8 cellular contexts compared by ENCODE assay signal in genomic region chr4:121656269-121656641, GRCh38. TPM values are rescaled to one million over a fixed set of nuclear protein-coding genes. Genes with fewer than 3 reads are reported as not detected.
DNase-seq lines count a peak whose midpoint lies in the region; ATAC-seq and TF ChIP-seq lines count a peak whose summit lies in the region.

No MANE protein-coding gene starts in this region.

- H3K9me2 ChIP-seq in OCI-LY1 (ENCODE audit: low read depth, low read length): no peaks in the 10 kb centered on the region

- H3K9ac ChIP-seq in OCI-LY1 (ENCODE audit: low read length): no peak overlapping the region

- no peak overlapping the region for H3K27ac Mint-ChIP-seq in activated naive CD4-positive, alpha-beta T cell treated with anti-CD3 and anti-CD28 coated beads for 36 hours

- H3K79me2 ChIP-seq in OCI-LY1 (ENCODE audit: insufficient read depth, low read length): no peaks in the 10 kb centered on the region

- H3K36me3 ChIP-seq in OCI-LY1 (ENCODE audit: insufficient read depth, low read length) (no peaks in the 10 kb centered on the region), lung (ENCODE audit: control insufficient read depth in 2 of 2, insufficient read depth in 2 of 2, low read length in 2 of 2) (no peaks in the 10 kb centered on the region), gastrocnemius medialis (no peaks in the 10 kb centered on the region)

- no peaks in the 10 kb centered on the region for H3K9me3 Mint-ChIP-seq in activated naive CD4-positive, alpha-beta T cell treated with anti-CD3 and anti-CD28 coated beads for 36 hours

- H3K4me3 ChIP-seq in OCI-LY1 (ENCODE audit: low read depth, low read length, poor library complexity, severe bottlenecking): no peak overlapping the region
- H3K4me3 ChIP-seq in choroid plexus epithelial cell (ENCODE audit: low read depth, low read length): no peak overlapping the region
- H3K4me3 ChIP-seq in lung: no peak overlapping the region
- H3K4me3 ChIP-seq in gastrocnemius medialis: no peak overlapping the region

- H3K27ac ChIP-seq in OCI-LY1 (ENCODE audit: low read depth, low read length, poor library complexity, severe bottlenecking) (no peak overlapping the region), lung (ENCODE audit: low read depth in 1 of 2, low read length in 1 of 2) (no peak overlapping the region), gastrocnemius medialis (no peak overlapping the region)

- no peak overlapping the region for H2AFZ ChIP-seq in OCI-LY1 (ENCODE audit: low read length)

- TF ChIP-seq CTCF in OCI-LY1 (IDR thresholded peaks at IDR 0.05; ENCODE audit: low read length) (peak; percentile 56), choroid plexus epithelial cell (conservative IDR thresholded peaks at IDR 0.05; ENCODE audit: low read depth, low read length) (peak; percentile 65), lung (IDR thresholded peaks at IDR 0.05; ENCODE audit: control extremely low read depth, extremely low read depth) (peak; percentile 24), gastrocnemius medialis (IDR thresholded peaks at IDR 0.05 in 4 of 5, conservative IDR thresholded peaks at IDR 0.05 in 1 of 5) (peak in 1 of 5 experiments; percentile 29)

- H3K36me3 Mint-ChIP-seq in activated naive CD4-positive, alpha-beta T cell treated with anti-CD3 and anti-CD28 coated beads for 36 hours (ENCODE audit: low read depth): no peaks in the 10 kb centered on the region

- peak; percentile 56 for DNase-seq in activated naive CD4-positive, alpha-beta T cell treated with anti-CD3 and anti-CD28 coated beads for 36 hours
- DNase-seq in activated naive CD4-positive, alpha-beta T cell (lab: John Stamatoyannopoulos, UW): no peak
- DNase-seq in choroid plexus epithelial cell (ENCODE audit: low read depth) (peak; percentile 93), lung (ENCODE audit: low spot score) (peak; percentile 39), gastrocnemius medialis (no peak), NCI-H187 (lab: John Stamatoyannopoulos, UW) (no peak)

- peaks cover 6% of the 10 kb centered on the region for H3K27me3 Mint-ChIP-seq in activated naive CD4-positive, alpha-beta T cell treated with anti-CD3 and anti-CD28 coated beads for 36 hours (ENCODE audit: low read depth)

- H3K4me1 Mint-ChIP-seq in activated naive CD4-positive, alpha-beta T cell treated with anti-CD3 and anti-CD28 coated beads for 36 hours (ENCODE audit: low read depth): no peaks in the 10 kb centered on the region

- no peaks in the 10 kb centered on the region for H3K4me1 ChIP-seq in OCI-LY1 (ENCODE audit: insufficient read depth, low read length, severe bottlenecking)
- no peaks in the 10 kb centered on the region for H3K4me1 ChIP-seq in lung (ENCODE audit: control insufficient read depth in 2 of 2, insufficient read depth in 2 of 2, low read length in 2 of 2)
- no peaks in the 10 kb centered on the region for H3K4me1 ChIP-seq in gastrocnemius medialis

- H3K4me2 ChIP-seq in OCI-LY1 (ENCODE audit: low read length): no peak overlapping the region

- WGBS in lung, 2 donors: 41 to 43% methylated on average over 4 to 5 of the region's 5 CpGs

- peak; percentile 39 for ATAC-seq in HG03103 (IDR thresholded peaks at IDR 0.05; ENCODE audit: low read depth, unreplicated experiment)
- peak; percentile 66 for ATAC-seq in lung (ENCODE audit: insufficient read depth, low FRiP score)
- no peak for ATAC-seq in gastrocnemius medialis

- H3F3A ChIP-seq in OCI-LY1 (ENCODE audit: insufficient read depth, low read length): no peaks in the 10 kb centered on the region

- H3K4me3 Mint-ChIP-seq in activated naive CD4-positive, alpha-beta T cell treated with anti-CD3 and anti-CD28 coated beads for 36 hours: no peak overlapping the region

- TF ChIP-seq POLR2A in gastrocnemius medialis (IDR thresholded peaks at IDR 0.05): no peak

- CTCF ChIA-PET in activated naive CD4-positive, alpha-beta T cell treated with anti-CD3 and anti-CD28 coated beads for 36 hours (lab: Charles Lee): interaction anchor here (0.7 to 2.1 kb wide), 6 partner anchors 12 to 285 kb away, joined by 3 to 9 read pairs (median 5); no protein-coding TSS in a partner anchor

- intact Hi-C loops in activated naive CD4-positive, alpha-beta T cell treated with anti-CD3 and anti-CD28 coated beads for 36 hours (cut with micrococcal nuclease): loop anchor here (1.0 to 5.0 kb wide), 5 partner anchors 71 to 464 kb away; no protein-coding TSS in a partner anchor
- intact Hi-C loops in gastrocnemius medialis (cut with DNase I; ENCODE audit: low total_unique reads): loop anchor here (10.0 kb wide), 1 partner anchor 171 kb away; no protein-coding TSS in a partner anchor

- H3K27me3 ChIP-seq in OCI-LY1 (ENCODE audit: insufficient read depth, low read length) (0 out of 2 replicates have a peak, but pooled peaks cover 4% of the 10 kb centered on the region), lung (ENCODE audit: control insufficient read depth, insufficient read depth) (no peaks in the 10 kb centered on the region), gastrocnemius medialis (no peaks in the 10 kb centered on the region)

- no peaks in the 10 kb centered on the region for H4K20me1 ChIP-seq in OCI-LY1 (ENCODE audit: insufficient read depth, low read length)

- no peaks in the 10 kb centered on the region for H3K9me3 ChIP-seq in OCI-LY1 (ENCODE audit: low read length)
- H3K9me3 ChIP-seq in lung (ENCODE audit: control insufficient read depth in 2 of 2, insufficient read depth in 1 of 2, low read length in 1 of 2): no peaks in the 10 kb centered on the region
- H3K9me3 ChIP-seq in gastrocnemius medialis: no peaks in the 10 kb centered on the region

- in situ Hi-C loops in gastrocnemius medialis (cut with MboI; ENCODE audit: low sequenced_read_pairs in 4 of 4): no loop called here

RNA-seq across cellular contexts. Expression of gene ANXA5, which starts 40.5 kb away (rescaled TPM):
- total RNA-seq in activated naive CD4-positive, alpha-beta T cell treated with anti-CD3 and anti-CD28 coated beads for 36 hours: 10 to 100 TPM; 98.4 to 99.5 TPM
- total RNA-seq in lung: 100 to 1,000 TPM; 250 to 406 TPM
- 100 to 1,000 TPM; 440 to 479 TPM for polyA plus RNA-seq in lung
- total RNA-seq in gastrocnemius medialis: 100 to 1,000 TPM in 2 of 4 donors, 10 to 100 TPM in 2; 59.2 to 181 (median 88.0) TPM

Comparison
In these comparisons a context has a peak if more than half of its experiments do, and no peak if none do; other contexts are left out.
1. DNase-seq: peak in activated naive CD4-positive, alpha-beta T cell treated with anti-CD3 and anti-CD28 coated beads for 36 hours (single experiment), choroid plexus epithelial cell (single experiment) and lung (single experiment); none in activated naive CD4-positive, alpha-beta T cell (0 of 4), gastrocnemius medialis (0 of 2) and NCI-H187 (0 of 2).
2. ATAC-seq: peak in HG03103 (single experiment) and lung (single experiment); none in gastrocnemius medialis (0 of 2).